In the genomic region with DNA sequence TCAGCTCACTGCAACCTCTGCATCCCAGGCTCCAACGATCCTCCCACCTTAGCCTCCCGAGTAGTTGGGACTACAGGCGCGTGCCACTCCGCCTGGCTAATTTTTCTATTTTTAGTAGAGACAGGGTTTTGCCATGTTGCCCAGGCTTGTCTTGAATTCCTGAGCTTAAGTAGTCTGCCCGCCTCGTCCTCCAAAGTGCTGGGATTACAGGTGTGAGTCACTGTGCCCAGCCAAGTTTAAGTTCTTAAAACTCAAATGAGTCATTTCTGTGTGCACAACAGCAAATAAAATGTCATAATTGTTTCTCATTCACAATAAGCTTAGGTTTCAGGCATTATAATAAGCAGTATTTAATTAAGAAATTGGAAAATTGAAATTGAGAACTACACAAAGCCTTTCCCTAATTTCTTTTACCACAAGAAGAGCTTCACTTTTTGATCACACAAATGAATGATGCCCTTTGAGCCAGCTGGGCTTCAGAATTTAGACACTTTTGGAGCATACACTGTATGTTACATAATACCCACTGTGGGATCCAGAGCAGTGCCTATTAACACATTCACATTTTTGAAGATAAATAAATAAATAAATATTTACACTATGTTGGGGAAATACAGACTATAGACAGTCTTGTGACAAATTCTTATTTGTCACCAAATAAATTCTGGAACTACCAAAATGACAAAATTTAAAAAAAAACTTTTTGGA, we compare ENCODE assay signal across 1 cellular context.
A peak's percentile ranks its signal among the peaks of the same experiment; 100 is the strongest.
TF ChIP-seq lines count a peak whose summit lies in the region.

No MANE protein-coding gene starts in this region.

TF ChIP-seq in HCT116, 20 proteins besides CTCF, POLR2A, EP300 and RAD21:
- peak; percentile 76 for TF ChIP-seq TCF7L2 (IDR thresholded peaks at IDR 0.05; ENCODE audit: borderline replicate concordance, extremely low read depth, insufficient read depth, insufficient read length)
- TF ChIP-seq, protein P1, sequence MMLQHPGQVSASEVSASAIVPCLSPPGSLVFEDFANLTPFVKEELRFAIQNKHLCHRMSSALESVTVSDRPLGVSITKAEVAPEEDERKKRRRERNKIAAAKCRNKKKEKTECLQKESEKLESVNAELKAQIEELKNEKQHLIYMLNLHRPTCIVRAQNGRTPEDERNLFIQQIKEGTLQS (IDR thresholded peaks at IDR 0.05): 0 out of 2 replicates have a peak, but pooled peaks have one; percentile 25
- TF ChIP-seq CEBPB (IDR thresholded peaks at IDR 0.05; ENCODE audit: low read depth): peak; percentile 81
- no peak for TF ChIP-seq SRF (IDR thresholded peaks at IDR 0.05; ENCODE audit: low read depth)
- TF ChIP-seq JUND (IDR thresholded peaks at IDR 0.05): peak; percentile 94
- TF ChIP-seq, protein P2, sequence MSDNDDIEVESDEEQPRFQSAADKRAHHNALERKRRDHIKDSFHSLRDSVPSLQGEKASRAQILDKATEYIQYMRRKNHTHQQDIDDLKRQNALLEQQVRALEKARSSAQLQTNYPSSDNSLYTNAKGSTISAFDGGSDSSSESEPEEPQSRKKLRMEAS (IDR thresholded peaks at IDR 0.05): peak; percentile 74
- peak; percentile 87 for TF ChIP-seq SP1 (IDR thresholded peaks at IDR 0.05; ENCODE audit: low read depth)
- TF ChIP-seq EZH2phosphoT487 (IDR thresholded peaks at IDR 0.05; ENCODE audit: borderline replicate concordance): no peak
- no peak for TF ChIP-seq EZH2 (IDR thresholded peaks at IDR 0.05)
- TF ChIP-seq ELF1 (IDR thresholded peaks at IDR 0.05; ENCODE audit: borderline replicate concordance, low read depth): no peak
- TF ChIP-seq ZFX (IDR thresholded peaks at IDR 0.05): no peak
- TF ChIP-seq, protein P3, sequence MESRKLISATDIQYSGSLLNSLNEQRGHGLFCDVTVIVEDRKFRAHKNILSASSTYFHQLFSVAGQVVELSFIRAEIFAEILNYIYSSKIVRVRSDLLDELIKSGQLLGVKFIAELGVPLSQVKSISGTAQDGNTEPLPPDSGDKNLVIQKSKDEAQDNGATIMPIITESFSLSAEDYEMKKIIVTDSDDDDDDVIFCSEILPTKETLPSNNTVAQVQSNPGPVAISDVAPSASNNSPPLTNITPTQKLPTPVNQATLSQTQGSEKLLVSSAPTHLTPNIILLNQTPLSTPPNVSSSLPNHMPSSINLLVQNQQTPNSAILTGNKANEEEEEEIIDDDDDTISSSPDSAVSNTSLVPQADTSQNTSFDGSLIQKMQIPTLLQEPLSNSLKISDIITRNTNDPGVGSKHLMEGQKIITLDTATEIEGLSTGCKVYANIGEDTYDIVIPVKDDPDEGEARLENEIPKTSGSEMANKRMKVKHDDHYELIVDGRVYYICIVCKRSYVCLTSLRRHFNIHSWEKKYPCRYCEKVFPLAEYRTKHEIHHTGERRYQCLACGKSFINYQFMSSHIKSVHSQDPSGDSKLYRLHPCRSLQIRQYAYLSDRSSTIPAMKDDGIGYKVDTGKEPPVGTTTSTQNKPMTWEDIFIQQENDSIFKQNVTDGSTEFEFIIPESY (IDR thresholded peaks at IDR 0.05; ENCODE audit: extremely low read depth, insufficient replicate concordance, low read length): no peak
- TF ChIP-seq FOSL1 (IDR thresholded peaks at IDR 0.05; ENCODE audit: low read depth): peak; percentile 93
- TF ChIP-seq, protein P4, sequence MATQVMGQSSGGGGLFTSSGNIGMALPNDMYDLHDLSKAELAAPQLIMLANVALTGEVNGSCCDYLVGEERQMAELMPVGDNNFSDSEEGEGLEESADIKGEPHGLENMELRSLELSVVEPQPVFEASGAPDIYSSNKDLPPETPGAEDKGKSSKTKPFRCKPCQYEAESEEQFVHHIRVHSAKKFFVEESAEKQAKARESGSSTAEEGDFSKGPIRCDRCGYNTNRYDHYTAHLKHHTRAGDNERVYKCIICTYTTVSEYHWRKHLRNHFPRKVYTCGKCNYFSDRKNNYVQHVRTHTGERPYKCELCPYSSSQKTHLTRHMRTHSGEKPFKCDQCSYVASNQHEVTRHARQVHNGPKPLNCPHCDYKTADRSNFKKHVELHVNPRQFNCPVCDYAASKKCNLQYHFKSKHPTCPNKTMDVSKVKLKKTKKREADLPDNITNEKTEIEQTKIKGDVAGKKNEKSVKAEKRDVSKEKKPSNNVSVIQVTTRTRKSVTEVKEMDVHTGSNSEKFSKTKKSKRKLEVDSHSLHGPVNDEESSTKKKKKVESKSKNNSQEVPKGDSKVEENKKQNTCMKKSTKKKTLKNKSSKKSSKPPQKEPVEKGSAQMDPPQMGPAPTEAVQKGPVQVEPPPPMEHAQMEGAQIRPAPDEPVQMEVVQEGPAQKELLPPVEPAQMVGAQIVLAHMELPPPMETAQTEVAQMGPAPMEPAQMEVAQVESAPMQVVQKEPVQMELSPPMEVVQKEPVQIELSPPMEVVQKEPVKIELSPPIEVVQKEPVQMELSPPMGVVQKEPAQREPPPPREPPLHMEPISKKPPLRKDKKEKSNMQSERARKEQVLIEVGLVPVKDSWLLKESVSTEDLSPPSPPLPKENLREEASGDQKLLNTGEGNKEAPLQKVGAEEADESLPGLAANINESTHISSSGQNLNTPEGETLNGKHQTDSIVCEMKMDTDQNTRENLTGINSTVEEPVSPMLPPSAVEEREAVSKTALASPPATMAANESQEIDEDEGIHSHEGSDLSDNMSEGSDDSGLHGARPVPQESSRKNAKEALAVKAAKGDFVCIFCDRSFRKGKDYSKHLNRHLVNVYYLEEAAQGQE (IDR thresholded peaks at IDR 0.05; ENCODE audit: low read depth): no peak
- peak; percentile 66 for TF ChIP-seq CBX3 (IDR thresholded peaks at IDR 0.05; ENCODE audit: low read depth)
- no peak for TF ChIP-seq ZNF274 (IDR thresholded peaks at IDR 0.05; ENCODE audit: low read depth, low read length)
- TF ChIP-seq EGR1 (IDR thresholded peaks at IDR 0.05; ENCODE audit: low read depth): no peak
- TF ChIP-seq SIN3A (IDR thresholded peaks at IDR 0.05; ENCODE audit: low read depth): peak; percentile 60
- no peak for TF ChIP-seq YY1 (IDR thresholded peaks at IDR 0.05; ENCODE audit: extremely low read depth, insufficient replicate concordance, low read depth, low read length)
- peak; percentile 39; the same call in 1 of the 2 replicates for TF ChIP-seq POLR2AphosphoS5 (IDR thresholded peaks at IDR 0.05; ENCODE audit: low read depth, low read length)
